Comparison of ENCODE assay signal across 1 cellular context in the genomic region with DNA sequence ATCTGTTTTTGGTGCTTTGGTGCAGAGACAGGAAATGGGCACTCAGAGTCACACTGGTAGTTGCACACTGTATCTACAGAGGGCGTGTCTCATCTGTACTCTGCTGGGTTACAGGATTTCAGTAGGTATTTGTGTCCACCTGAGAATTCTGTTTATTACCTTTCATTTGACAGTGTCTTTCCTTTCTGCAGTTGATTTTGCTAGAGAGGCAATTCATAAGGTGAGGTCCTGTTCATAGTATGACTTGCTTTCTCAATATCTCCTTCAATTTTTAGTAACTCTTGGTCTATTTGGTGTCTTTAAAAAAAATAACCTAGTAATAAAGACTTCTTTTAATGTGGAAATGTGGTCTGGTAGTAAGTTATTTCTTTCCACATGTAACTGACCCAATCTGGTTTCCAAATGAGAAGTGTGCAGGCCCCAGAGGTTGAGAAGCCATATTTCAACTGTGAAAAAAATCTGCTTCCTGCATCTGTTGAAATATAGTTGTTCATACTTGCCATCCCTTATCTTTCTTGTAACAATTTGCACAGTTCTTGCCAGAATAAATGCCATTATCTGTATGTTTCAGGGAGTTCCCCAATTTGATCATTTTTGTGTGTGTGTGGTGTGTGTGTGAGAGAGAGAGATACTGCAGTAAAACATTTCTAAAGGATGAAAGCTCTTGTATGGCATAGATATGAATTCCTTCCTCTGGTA.
TF ChIP-seq lines count a peak whose summit lies in the region.

No MANE protein-coding gene starts in this region.

TF ChIP-seq in K562, 482 proteins besides CTCF, POLR2A, EP300 and RAD21 (continued from another document and continues in another):
- TF ChIP-seq IRF9 (tag; IDR thresholded peaks at IDR 0.05) (no peak), PRMT5 (CRISPR knock-in tag; IDR thresholded peaks at IDR 0.05) (no peak), SIN3A (IDR thresholded peaks at IDR 0.05; ENCODE audit: borderline replicate concordance in 2 of 2, control insufficient read depth in 1 of 2, low read depth in 2 of 2, low read length in 2 of 2) (no peak), ILK (tag; IDR thresholded peaks at IDR 0.05; ENCODE audit: borderline replicate concordance, low read depth) (no peak), ZNF280A (IDR thresholded peaks at IDR 0.05; ENCODE audit: low read depth, partially characterized antibody) (no peak), ZNF780A (CRISPR knock-in tag; IDR thresholded peaks at IDR 0.05) (no peak), BDP1 (IDR thresholded peaks at IDR 0.05; ENCODE audit: insufficient read depth, insufficient read length) (no peak), ZNF561 (CRISPR knock-in tag; conservative IDR thresholded peaks at IDR 0.05) (no peak), POLR3A (IDR thresholded peaks at IDR 0.05; ENCODE audit: borderline replicate concordance, extremely low read depth, insufficient read depth, insufficient read length) (no peak), ZNF184 (CRISPR knock-in tag; IDR thresholded peaks at IDR 0.05) (no peak), WHSC1 (IDR thresholded peaks at IDR 0.05; ENCODE audit: low read length) (no peak), ZBTB1 (CRISPR knock-in tag; IDR thresholded peaks at IDR 0.05; ENCODE audit: borderline replicate concordance, low read depth) (no peak), ATF2 (CRISPR knock-in tag; IDR thresholded peaks at IDR 0.05) (no peak), SREBF1 (IDR thresholded peaks at IDR 0.05; ENCODE audit: borderline replicate concordance, low read depth, low read length) (no peak), HDAC8 (tag; IDR thresholded peaks at IDR 0.05) (no peak), SMARCE1 (IDR thresholded peaks at IDR 0.05) (peak; percentile 97), ZFP36 (IDR thresholded peaks at IDR 0.05; ENCODE audit: low read depth, low read length, partially characterized antibody) (no peak), MIER1 (IDR thresholded peaks at IDR 0.05; ENCODE audit: low read depth) (no peak), DACH1 (IDR thresholded peaks at IDR 0.05; ENCODE audit: partially characterized antibody) (peak; percentile 70), MAFK (IDR thresholded peaks at IDR 0.05; ENCODE audit: low read length) (no peak), GABPB2 (CRISPR knock-in tag; conservative IDR thresholded peaks at IDR 0.05) (no peak), PHF20 (IDR thresholded peaks at IDR 0.05; ENCODE audit: partially characterized antibody) (no peak), KLF13 (tag; IDR thresholded peaks at IDR 0.05; ENCODE audit: borderline replicate concordance, low read depth) (no peak), ZNF212 (CRISPR knock-in tag; IDR thresholded peaks at IDR 0.05) (no peak), ZNF589 (CRISPR knock-in tag; IDR thresholded peaks at IDR 0.05; ENCODE audit: low read depth) (peak; percentile 73; the same call in 1 of the 2 replicates), DPF2 (IDR thresholded peaks at IDR 0.05) (peak; percentile 99), ZC3H8 (IDR thresholded peaks at IDR 0.05) (no peak), ZBTB26 (CRISPR knock-in tag; IDR thresholded peaks at IDR 0.05) (no peak), TCF3 (CRISPR knock-in tag; IDR thresholded peaks at IDR 0.05) (peak; percentile 98), ASH1L (IDR thresholded peaks at IDR 0.05; ENCODE audit: borderline replicate concordance, low read depth, partially characterized antibody) (no peak), ZBTB8A (IDR thresholded peaks at IDR 0.05; ENCODE audit: partially characterized antibody) (no peak), EZH2 (IDR thresholded peaks at IDR 0.05; ENCODE audit: borderline replicate concordance, low read depth, low read length) (no peak; the same call in 1 of the 2 replicates), TEAD4 (IDR thresholded peaks at IDR 0.05; ENCODE audit: low read length) (peak; percentile 99), TEAD4 (CRISPR knock-in tag; IDR thresholded peaks at IDR 0.05; ENCODE audit: borderline replicate concordance) (no peak), ELK1 (CRISPR knock-in tag; IDR thresholded peaks at IDR 0.05) (no peak), ZNF217 (CRISPR knock-in tag; IDR thresholded peaks at IDR 0.05) (no peak), TRIM24 (IDR thresholded peaks at IDR 0.05) (peak; percentile 96 to 97), ZNF551 (CRISPR knock-in tag; IDR thresholded peaks at IDR 0.05) (no peak), SMARCA5 (IDR thresholded peaks at IDR 0.05) (no peak)
- TF ChIP-seq, protein P1, sequence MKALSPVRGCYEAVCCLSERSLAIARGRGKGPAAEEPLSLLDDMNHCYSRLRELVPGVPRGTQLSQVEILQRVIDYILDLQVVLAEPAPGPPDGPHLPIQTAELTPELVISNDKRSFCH (CRISPR knock-in tag; IDR thresholded peaks at IDR 0.05) = no peak
- TF ChIP-seq, protein P1 (tag; IDR thresholded peaks at IDR 0.05) = peak; percentile 67; the same call in 1 of the 2 replicates
- TF ChIP-seq, protein P2, sequence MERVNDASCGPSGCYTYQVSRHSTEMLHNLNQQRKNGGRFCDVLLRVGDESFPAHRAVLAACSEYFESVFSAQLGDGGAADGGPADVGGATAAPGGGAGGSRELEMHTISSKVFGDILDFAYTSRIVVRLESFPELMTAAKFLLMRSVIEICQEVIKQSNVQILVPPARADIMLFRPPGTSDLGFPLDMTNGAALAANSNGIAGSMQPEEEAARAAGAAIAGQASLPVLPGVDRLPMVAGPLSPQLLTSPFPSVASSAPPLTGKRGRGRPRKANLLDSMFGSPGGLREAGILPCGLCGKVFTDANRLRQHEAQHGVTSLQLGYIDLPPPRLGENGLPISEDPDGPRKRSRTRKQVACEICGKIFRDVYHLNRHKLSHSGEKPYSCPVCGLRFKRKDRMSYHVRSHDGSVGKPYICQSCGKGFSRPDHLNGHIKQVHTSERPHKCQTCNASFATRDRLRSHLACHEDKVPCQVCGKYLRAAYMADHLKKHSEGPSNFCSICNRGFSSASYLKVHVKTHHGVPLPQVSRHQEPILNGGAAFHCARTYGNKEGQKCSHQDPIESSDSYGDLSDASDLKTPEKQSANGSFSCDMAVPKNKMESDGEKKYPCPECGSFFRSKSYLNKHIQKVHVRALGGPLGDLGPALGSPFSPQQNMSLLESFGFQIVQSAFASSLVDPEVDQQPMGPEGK (CRISPR knock-in tag; IDR thresholded peaks at IDR 0.05; ENCODE audit: borderline replicate concordance) = no peak
- TF ChIP-seq, protein P3, sequence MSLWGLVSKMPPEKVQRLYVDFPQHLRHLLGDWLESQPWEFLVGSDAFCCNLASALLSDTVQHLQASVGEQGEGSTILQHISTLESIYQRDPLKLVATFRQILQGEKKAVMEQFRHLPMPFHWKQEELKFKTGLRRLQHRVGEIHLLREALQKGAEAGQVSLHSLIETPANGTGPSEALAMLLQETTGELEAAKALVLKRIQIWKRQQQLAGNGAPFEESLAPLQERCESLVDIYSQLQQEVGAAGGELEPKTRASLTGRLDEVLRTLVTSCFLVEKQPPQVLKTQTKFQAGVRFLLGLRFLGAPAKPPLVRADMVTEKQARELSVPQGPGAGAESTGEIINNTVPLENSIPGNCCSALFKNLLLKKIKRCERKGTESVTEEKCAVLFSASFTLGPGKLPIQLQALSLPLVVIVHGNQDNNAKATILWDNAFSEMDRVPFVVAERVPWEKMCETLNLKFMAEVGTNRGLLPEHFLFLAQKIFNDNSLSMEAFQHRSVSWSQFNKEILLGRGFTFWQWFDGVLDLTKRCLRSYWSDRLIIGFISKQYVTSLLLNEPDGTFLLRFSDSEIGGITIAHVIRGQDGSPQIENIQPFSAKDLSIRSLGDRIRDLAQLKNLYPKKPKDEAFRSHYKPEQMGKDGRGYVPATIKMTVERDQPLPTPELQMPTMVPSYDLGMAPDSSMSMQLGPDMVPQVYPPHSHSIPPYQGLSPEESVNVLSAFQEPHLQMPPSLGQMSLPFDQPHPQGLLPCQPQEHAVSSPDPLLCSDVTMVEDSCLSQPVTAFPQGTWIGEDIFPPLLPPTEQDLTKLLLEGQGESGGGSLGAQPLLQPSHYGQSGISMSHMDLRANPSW (CRISPR knock-in tag; IDR thresholded peaks at IDR 0.05) = no peak
- TF ChIP-seq, protein P4, sequence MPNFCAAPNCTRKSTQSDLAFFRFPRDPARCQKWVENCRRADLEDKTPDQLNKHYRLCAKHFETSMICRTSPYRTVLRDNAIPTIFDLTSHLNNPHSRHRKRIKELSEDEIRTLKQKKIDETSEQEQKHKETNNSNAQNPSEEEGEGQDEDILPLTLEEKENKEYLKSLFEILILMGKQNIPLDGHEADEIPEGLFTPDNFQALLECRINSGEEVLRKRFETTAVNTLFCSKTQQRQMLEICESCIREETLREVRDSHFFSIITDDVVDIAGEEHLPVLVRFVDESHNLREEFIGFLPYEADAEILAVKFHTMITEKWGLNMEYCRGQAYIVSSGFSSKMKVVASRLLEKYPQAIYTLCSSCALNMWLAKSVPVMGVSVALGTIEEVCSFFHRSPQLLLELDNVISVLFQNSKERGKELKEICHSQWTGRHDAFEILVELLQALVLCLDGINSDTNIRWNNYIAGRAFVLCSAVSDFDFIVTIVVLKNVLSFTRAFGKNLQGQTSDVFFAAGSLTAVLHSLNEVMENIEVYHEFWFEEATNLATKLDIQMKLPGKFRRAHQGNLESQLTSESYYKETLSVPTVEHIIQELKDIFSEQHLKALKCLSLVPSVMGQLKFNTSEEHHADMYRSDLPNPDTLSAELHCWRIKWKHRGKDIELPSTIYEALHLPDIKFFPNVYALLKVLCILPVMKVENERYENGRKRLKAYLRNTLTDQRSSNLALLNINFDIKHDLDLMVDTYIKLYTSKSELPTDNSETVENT (CRISPR knock-in tag; IDR thresholded peaks at IDR 0.05) = no peak
- TF ChIP-seq, protein P5, sequence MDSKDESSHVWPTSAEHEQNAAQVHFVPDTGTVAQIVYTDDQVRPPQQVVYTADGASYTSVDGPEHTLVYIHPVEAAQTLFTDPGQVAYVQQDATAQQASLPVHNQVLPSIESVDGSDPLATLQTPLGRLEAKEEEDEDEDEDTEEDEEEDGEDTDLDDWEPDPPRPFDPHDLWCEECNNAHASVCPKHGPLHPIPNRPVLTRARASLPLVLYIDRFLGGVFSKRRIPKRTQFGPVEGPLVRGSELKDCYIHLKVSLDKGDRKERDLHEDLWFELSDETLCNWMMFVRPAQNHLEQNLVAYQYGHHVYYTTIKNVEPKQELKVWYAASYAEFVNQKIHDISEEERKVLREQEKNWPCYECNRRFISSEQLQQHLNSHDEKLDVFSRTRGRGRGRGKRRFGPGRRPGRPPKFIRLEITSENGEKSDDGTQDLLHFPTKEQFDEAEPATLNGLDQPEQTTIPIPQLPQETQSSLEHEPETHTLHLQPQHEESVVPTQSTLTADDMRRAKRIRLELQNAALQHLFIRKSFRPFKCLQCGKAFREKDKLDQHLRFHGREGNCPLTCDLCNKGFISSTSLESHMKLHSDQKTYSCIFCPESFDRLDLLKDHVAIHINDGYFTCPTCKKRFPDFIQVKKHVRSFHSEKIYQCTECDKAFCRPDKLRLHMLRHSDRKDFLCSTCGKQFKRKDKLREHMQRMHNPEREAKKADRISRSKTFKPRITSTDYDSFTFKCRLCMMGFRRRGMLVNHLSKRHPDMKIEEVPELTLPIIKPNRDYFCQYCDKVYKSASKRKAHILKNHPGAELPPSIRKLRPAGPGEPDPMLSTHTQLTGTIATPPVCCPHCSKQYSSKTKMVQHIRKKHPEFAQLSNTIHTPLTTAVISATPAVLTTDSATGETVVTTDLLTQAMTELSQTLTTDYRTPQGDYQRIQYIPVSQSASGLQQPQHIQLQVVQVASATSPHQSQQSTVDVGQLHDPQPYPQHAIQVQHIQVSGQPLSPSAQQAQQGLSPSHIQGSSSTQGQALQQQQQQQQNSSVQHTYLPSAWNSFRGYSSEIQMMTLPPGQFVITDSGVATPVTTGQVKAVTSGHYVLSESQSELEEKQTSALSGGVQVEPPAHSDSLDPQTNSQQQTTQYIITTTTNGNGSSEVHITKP (IDR thresholded peaks at IDR 0.05; ENCODE audit: partially characterized antibody) = peak; percentile 71
